Comparison of ENCODE assay signal across 10 cellular contexts in genomic region chr12:116717466-116718457, GRCh38. TPM values are rescaled to one million over a fixed set of nuclear protein-coding genes. Genes with fewer than 3 reads are reported as not detected.
DNase-seq lines count a peak whose midpoint lies in the region; ATAC-seq and TF ChIP-seq lines count a peak whose summit lies in the region.
"Had no signal": no experiment of that assay in that cellular context is flagged by ENCODE, and none has a peak within 500 bp of the region (broad histone marks: within the 10 kb centered on the region; RNA-seq: fewer than 3 reads in every experiment).

No MANE protein-coding gene starts in this region.

- H3K27me3 Mint-ChIP-seq in activated naive CD4-positive, alpha-beta T cell treated with anti-CD3 and anti-CD28 coated beads, Interleukin-2, amount 10 ng/mL, durations not matched to agents 7 days and 5 days: no peaks in the 10 kb centered on the region
- H3K27me3 Mint-ChIP-seq: activated naive CD4-positive, alpha-beta T cell treated with anti-CD3 and anti-CD28 coated beads, Interleukin-2, amount 50 U/mL, for 24 hours had no signal

- 64 to 77% methylated on average over 27 of the region's 27 CpGs for WGBS in heart right ventricle, 2 donors

- peak overlapping the region; percentile 59 for H3K4me2 ChIP-seq in BLaER1

- H3K27me3 ChIP-seq in BLaER1 (no peaks in the 10 kb centered on the region), heart right ventricle (no peaks in the 10 kb centered on the region)

- peaks cover 81% of the 10 kb centered on the region for H3K36me3 ChIP-seq in BLaER1
- H3K36me3 ChIP-seq in heart right ventricle: peaks cover 0 to 78% (median 6%) of the 10 kb centered on the region in 9 donors

- H3K4me3 Mint-ChIP-seq in activated naive CD4-positive, alpha-beta T cell treated with anti-CD3 and anti-CD28 coated beads, Interleukin-2, amount 10 ng/mL, durations not matched to agents 7 days and 5 days: no peak overlapping the region
- H3K4me3 Mint-ChIP-seq: activated naive CD4-positive, alpha-beta T cell treated with anti-CD3 and anti-CD28 coated beads, Interleukin-2, amount 50 U/mL, for 24 hours had no signal

- peaks cover 3% of the 10 kb centered on the region for H3K4me1 Mint-ChIP-seq in activated naive CD4-positive, alpha-beta T cell treated with anti-CD3 and anti-CD28 coated beads, Interleukin-2, amount 10 ng/mL, durations not matched to agents 7 days and 5 days

- peaks cover 21% of the 10 kb centered on the region for H4K20me1 ChIP-seq in BLaER1

- ATAC-seq in heart right ventricle: peak; percentile 69 to 90 (median 76)
- no peak for ATAC-seq in HG02884 (IDR thresholded peaks at IDR 0.05; ENCODE audit: unreplicated experiment)

- H3K27ac ChIP-seq in BLaER1 (no peak overlapping the region; the same call in 1 of the 2 replicates), heart right ventricle (peak overlapping the region in 3 of 10 donors; percentile 17 to 61 (median 32))

- H3K36me3 Mint-ChIP-seq in activated naive CD4-positive, alpha-beta T cell treated with anti-CD3 and anti-CD28 coated beads, Interleukin-2, amount 10 ng/mL, durations not matched to agents 7 days and 5 days: peaks cover 35% of the 10 kb centered on the region

- H3K9me3 Mint-ChIP-seq in activated naive CD4-positive, alpha-beta T cell treated with anti-CD3 and anti-CD28 coated beads, Interleukin-2, amount 10 ng/mL, durations not matched to agents 7 days and 5 days: no peaks in the 10 kb centered on the region
- H3K9me3 Mint-ChIP-seq: activated naive CD4-positive, alpha-beta T cell treated with anti-CD3 and anti-CD28 coated beads, Interleukin-2, amount 50 U/mL, for 24 hours had no signal

- H3K27ac Mint-ChIP-seq in activated naive CD4-positive, alpha-beta T cell treated with anti-CD3 and anti-CD28 coated beads, Interleukin-2, amount 10 ng/mL, durations not matched to agents 7 days and 5 days: no peak overlapping the region

- DNase-seq in amygdala (lab: John Stamatoyannopoulos, UW) (peak in 30 of 56 donors; percentile 13 to 69 (median 45)), heart right ventricle (peak; percentile 55 to 61), posterior vena cava (ENCODE audit: low spot score) (peak; percentile 88), middle frontal gyrus (ENCODE audit: extremely low spot score, low spot score) (no peak), T-helper 9 cell (no peak)
- DNase-seq in activated naive CD4-positive, alpha-beta T cell treated with anti-CD3 and anti-CD28 coated beads, Interleukin-2, amount 10 ng/mL, durations not matched to agents 7 days and 5 days: no peak
- DNase-seq: T1000 had no signal

- H3K4me1 ChIP-seq in BLaER1: peaks cover 45% of the 10 kb centered on the region
- peaks cover 0 to 40% (median 15%) of the 10 kb centered on the region in 9 donors for H3K4me1 ChIP-seq in heart right ventricle

- TF ChIP-seq CTCF in heart right ventricle (IDR thresholded peaks at IDR 0.05): no peak

- 0 out of 2 replicates have a peak overlapping the region, but pooled peaks have one; percentile 13 for H3K9ac ChIP-seq in BLaER1

- CTCF ChIA-PET in activated naive CD4-positive, alpha-beta T cell treated with anti-CD3 and anti-CD28 coated beads, Interleukin-2, amount 10 ng/mL, durations not matched to agents 7 days and 5 days (lab: Charles Lee): interaction anchor here (1.9 kb wide), 1 partner anchor 14 kb away, joined by 7 read pairs; no protein-coding TSS in a partner anchor

- intact Hi-C loops in heart right ventricle (cut with DNase I) (loop anchor here in 1 of 10 donors (10.0 kb wide), 1 partner anchor 287 kb away; no protein-coding TSS in a partner anchor), posterior vena cava (cut with DNase I) (no loop called here)

- H3K4me3 ChIP-seq in BLaER1: no peak overlapping the region
- peak overlapping the region in 6 of 10 donors; percentile 1 to 31 (median 17) for H3K4me3 ChIP-seq in heart right ventricle

- H3K9me3 ChIP-seq in BLaER1: no peaks in the 10 kb centered on the region
- H3K9me3 ChIP-seq in heart right ventricle: no peaks in the 10 kb centered on the region

RNA-seq across cellular contexts. Expression of gene SPRING1, which starts 20.1 kb away (rescaled TPM):
- total RNA-seq in heart right ventricle: 10 to 100 TPM in 6 of 10 donors, 1 to 10 TPM in 4; 6.2 to 19.5 (median 10.5) TPM
- polyA plus RNA-seq in heart right ventricle: 10 to 100 TPM in 1 of 2 donors, 1 to 10 TPM in 1; 8.1 to 13.1 TPM
- total RNA-seq in posterior vena cava: 10 to 100 TPM; 13.9 to 18.1 TPM

RNA-seq across cellular contexts. Expression of gene RNFT2, which starts 20.4 kb away (rescaled TPM):
- total RNA-seq in heart right ventricle (1 to 10 TPM in 7 of 10 donors, under 1 TPM in 3; 0.53 to 2.2 (median 1.6) TPM), posterior vena cava (1 to 10 TPM; 1.2 to 2.2 TPM)
- polyA plus RNA-seq in heart right ventricle: 1 to 10 TPM in 1 of 2 donors, under 1 TPM in 1; 0.46 to 2.0 TPM

Comparison
In these comparisons a context has a peak if more than half of its experiments do, and no peak if none do; other contexts are left out.
1. DNase-seq: peak in amygdala (30 of 56), heart right ventricle (2 of 2) and posterior vena cava (single experiment); none in middle frontal gyrus (single experiment), activated naive CD4-positive, alpha-beta T cell treated with anti-CD3 and anti-CD28 coated beads, Interleukin-2, amount 10 ng/mL, durations not matched to agents 7 days and 5 days (single experiment) and T-helper 9 cell (single experiment).